13 cellular contexts compared by ENCODE assay signal in the genomic region with DNA sequence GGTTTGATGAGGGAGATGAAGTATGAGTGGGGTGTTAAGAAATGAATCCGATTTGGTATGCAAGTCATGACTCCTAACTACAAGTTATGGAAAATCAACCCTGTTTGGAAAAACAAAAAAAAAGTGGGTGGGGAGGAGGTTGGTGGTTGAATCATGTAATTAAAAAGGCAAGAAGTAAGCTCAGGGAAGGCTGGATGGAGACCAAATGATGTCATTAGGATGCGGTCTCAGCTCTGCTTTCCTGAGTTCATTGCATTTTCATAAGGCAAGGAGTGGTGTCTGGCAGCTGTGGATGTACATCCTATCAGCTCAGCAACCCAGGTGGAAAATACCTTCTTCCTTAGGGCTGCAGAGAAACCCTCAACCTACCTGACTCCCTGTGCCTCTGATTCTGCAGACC.
A peak's percentile ranks its signal among the peaks of the same experiment; 100 is the strongest.
DNase-seq lines count a peak whose midpoint lies in the region; ATAC-seq and TF ChIP-seq lines count a peak whose summit lies in the region.
"Had no signal": no experiment of that assay in that cellular context is flagged by ENCODE, and none has a peak within 500 bp of the region (broad histone marks: within the 10 kb centered on the region; RNA-seq: fewer than 3 reads in every experiment).

No MANE protein-coding gene starts in this region.

- peaks cover 4% of the 10 kb centered on the region for H3K9me3 Mint-ChIP-seq in nephron
- H3K9me3 Mint-ChIP-seq: central memory CD8-positive, alpha-beta T cell had no signal

- no peaks in the 10 kb centered on the region for H3K27me3 ChIP-seq in MG63

- H3K27me3 Mint-ChIP-seq in nephron (ENCODE audit: low read depth), result no peaks in the 10 kb centered on the region

- no peak overlapping the region for H3K4me3 Mint-ChIP-seq in nephron
- H3K4me3 Mint-ChIP-seq: CD14-positive monocyte; central memory CD8-positive, alpha-beta T cell had no signal

- no peak for ATAC-seq in GM18505 (IDR thresholded peaks at IDR 0.05; ENCODE audit: unreplicated experiment)
- ATAC-seq in HG03196 (IDR thresholded peaks at IDR 0.05; ENCODE audit: unreplicated experiment), result no peak
- ATAC-seq: left lung had no signal

- H3K36me3 Mint-ChIP-seq in nephron (ENCODE audit: low read depth), result peaks cover 3% of the 10 kb centered on the region
- H3K36me3 Mint-ChIP-seq: CD14-positive monocyte had no signal

- no peak overlapping the region for H3K4me3 ChIP-seq in MG63
- H3K4me3 ChIP-seq: left lung had no signal

- H3K9me3 ChIP-seq in MG63, result no peaks in the 10 kb centered on the region
- H3K9me3 ChIP-seq: left lung had no signal

- no peak for TF ChIP-seq CTCF in nephron (IDR thresholded peaks at IDR 0.05; ENCODE audit: unreplicated experiment in 3 of 3)

- peak; percentile 79 for DNase-seq in EL
- peak; percentile 62 for DNase-seq in MG63
- DNase-seq in dermis blood vessel endothelial cell, result peak; percentile 26
- no peak for DNase-seq in Kasumi-1 (lab: John Stamatoyannopoulos, UW)
- no peak for DNase-seq in activated gamma-delta T cell (lab: John Stamatoyannopoulos, UW)
- DNase-seq: activated gamma-delta T cell treated with Interleukin-2 at 50 U/mL for 16 hours, left lung, NCI-H1105 treated with DMSO at 0.1 percent for 48 hours had no signal

- no peaks in the 10 kb centered on the region for H3K36me3 ChIP-seq in MG63
- H3K36me3 ChIP-seq: left lung had no signal

- TF ChIP-seq POLR2A in GM18505 (IDR thresholded peaks at IDR 0.05; ENCODE audit: borderline replicate concordance, extremely low read depth, insufficient read depth, insufficient read length), result no peak

- peak overlapping the region; percentile 27 to 51 (median 50) for H3K27ac Mint-ChIP-seq in nephron

- H3K4me1 Mint-ChIP-seq in nephron, result peaks cover 17% of the 10 kb centered on the region
- H3K4me1 Mint-ChIP-seq: CD14-positive monocyte; central memory CD8-positive, alpha-beta T cell had no signal

Comparison
In these comparisons a context has a peak if more than half of its experiments do, and no peak if none do; other contexts are left out.
1. DNase-seq: peak in EL (single experiment), MG63 (single experiment) and dermis blood vessel endothelial cell (single experiment); none in Kasumi-1 (0 of 2) and activated gamma-delta T cell (single experiment).